Comparison of ENCODE assay signal across 9 cellular contexts in genomic region chr7:74253331-74253730, GRCh38. TPM values are rescaled to one million over a fixed set of nuclear protein-coding genes. Genes with fewer than 3 reads are reported as not detected.
DNase-seq lines count a peak whose midpoint lies in the region; ATAC-seq, FAIRE-seq and TF ChIP-seq lines count a peak whose summit lies in the region.
"Had no signal": no experiment of that assay in that cellular context is flagged by ENCODE, and none has a peak within 500 bp of the region (broad histone marks: within the 10 kb centered on the region; RNA-seq: fewer than 3 reads in every experiment).

No MANE protein-coding gene starts in this region.

- no peak for ATAC-seq in CD4-positive, CD25-positive, alpha-beta regulatory T cell (ENCODE audit: low read depth in 2 of 2)
- ATAC-seq in natural killer cell treated with Interleukin-12 subunit alpha and Interleukin-12 subunit beta and Interleukin-15 and Interleukin-18, amount 100 ng/mL, for 72 hours: no peak
- ATAC-seq in GM21717 (IDR thresholded peaks at IDR 0.05; ENCODE audit: unreplicated experiment): no peak

- no peak overlapping the region for H3K27ac ChIP-seq in CD4-positive, CD25-positive, alpha-beta regulatory T cell (ENCODE audit: insufficient read depth, low read length, poor library complexity, severe bottlenecking)

- H3K27me3 Mint-ChIP-seq in CD4-positive, CD25-positive, alpha-beta regulatory T cell: no peaks in the 10 kb centered on the region
- H3K27me3 Mint-ChIP-seq in natural killer cell treated with Interleukin-12 subunit alpha and Interleukin-12 subunit beta and Interleukin-15 and Interleukin-18, amount 100 ng/mL, for 72 hours: no peaks in the 10 kb centered on the region

- TF ChIP-seq CTCF in NB4 (IDR thresholded peaks at IDR 0.05; ENCODE audit: low read depth, low read length): no peak
- TF ChIP-seq CTCF in choroid plexus epithelial cell (conservative IDR thresholded peaks at IDR 0.05; ENCODE audit: low read depth, low read length): no peak
- TF ChIP-seq CTCF in GM10248 (IDR thresholded peaks at IDR 0.05; ENCODE audit: control extremely low read depth, extremely low read depth, low read depth, missing control alignments): no peak

- POLR2A ChIA-PET in GM10248 (lab: Yijun Ruan, JAX): interaction anchor here (0.6 to 0.7 kb wide), 2 partner anchors 60 to 143 kb away, joined by 3 to 5 read pairs; no protein-coding TSS in a partner anchor

- DNase-seq in CD4-positive, CD25-positive, alpha-beta regulatory T cell: no peak
- no peak for DNase-seq in NB4 (ENCODE audit: low read depth)
- no peak for DNase-seq in choroid plexus epithelial cell (ENCODE audit: low read depth)
- DNase-seq in natural killer cell treated with Interleukin-12 subunit alpha and Interleukin-12 subunit beta and Interleukin-15 and Interleukin-18, amount 100 ng/mL, for 72 hours (ENCODE audit: low spot score): no peak
- DNase-seq in H54 (ENCODE audit: insufficient read length, low spot score): no peak
- DNase-seq in urothelium cell line (ENCODE audit: low spot score): no peak
- no peak for DNase-seq in GM10248 (ENCODE audit: extremely low spot score)
- DNase-seq: NCI-H524 treated with DMSO at 0.1 percent for 48 hours had no signal

- H3K36me3 ChIP-seq in CD4-positive, CD25-positive, alpha-beta regulatory T cell (ENCODE audit: control insufficient read depth, insufficient read depth, low read length): peaks cover 27% of the 10 kb centered on the region

- peak overlapping the region in 2 of 3 donors; percentile 93 to 96 for H3K27ac Mint-ChIP-seq in CD4-positive, CD25-positive, alpha-beta regulatory T cell
- H3K27ac Mint-ChIP-seq in natural killer cell treated with Interleukin-12 subunit alpha and Interleukin-12 subunit beta and Interleukin-15 and Interleukin-18, amount 100 ng/mL, for 72 hours: peak overlapping the region; percentile 92 to 94

- H3K4me1 ChIP-seq in CD4-positive, CD25-positive, alpha-beta regulatory T cell (ENCODE audit: control insufficient read depth, insufficient read depth, low read length, poor library complexity, severe bottlenecking): peaks cover 24% of the 10 kb centered on the region

- CTCF ChIA-PET in GM10248 (lab: Yijun Ruan, JAX): interaction anchor here (1.1 to 3.0 kb wide), 7 partner anchors 10 to 148 kb away, joined by 3 to 14 read pairs (median 4); no protein-coding TSS in a partner anchor

- no peaks in the 10 kb centered on the region for H3K9me3 Mint-ChIP-seq in CD4-positive, CD25-positive, alpha-beta regulatory T cell
- H3K9me3 Mint-ChIP-seq in natural killer cell treated with Interleukin-12 subunit alpha and Interleukin-12 subunit beta and Interleukin-15 and Interleukin-18, amount 100 ng/mL, for 72 hours: no peaks in the 10 kb centered on the region

- FAIRE-seq in H54 (lab: Jason Lieb, UNC): no peak
- no peak for FAIRE-seq in urothelium cell line (lab: Jason Lieb, UNC)

- H3K4me3 ChIP-seq in CD4-positive, CD25-positive, alpha-beta regulatory T cell (ENCODE audit: low read depth, low read length): peak overlapping the region; percentile 85
- H3K4me3 ChIP-seq in NB4 (ENCODE audit: low read depth, low read length) (peak overlapping the region; percentile 94), choroid plexus epithelial cell (ENCODE audit: low read depth, low read length) (peak overlapping the region; percentile 99)

- TF ChIP-seq POLR2A in NB4 (IDR thresholded peaks at IDR 0.05; ENCODE audit: extremely low read depth, insufficient read length): no peak
- no peak for TF ChIP-seq POLR2A in H54 (IDR thresholded peaks at IDR 0.05; ENCODE audit: low read depth, low read length)

- H3K9me3 ChIP-seq in CD4-positive, CD25-positive, alpha-beta regulatory T cell (ENCODE audit: control insufficient read depth in 2 of 2, low read length in 2 of 2): no peaks in the 10 kb centered on the region

- H3K36me3 Mint-ChIP-seq in CD4-positive, CD25-positive, alpha-beta regulatory T cell: peaks cover 13% of the 10 kb centered on the region
- peaks cover 13% of the 10 kb centered on the region for H3K36me3 Mint-ChIP-seq in natural killer cell treated with Interleukin-12 subunit alpha and Interleukin-12 subunit beta and Interleukin-15 and Interleukin-18, amount 100 ng/mL, for 72 hours

- H3K4me3 Mint-ChIP-seq in CD4-positive, CD25-positive, alpha-beta regulatory T cell: peak overlapping the region; percentile 92 to 97 (median 96)
- H3K4me3 Mint-ChIP-seq in natural killer cell treated with Interleukin-12 subunit alpha and Interleukin-12 subunit beta and Interleukin-15 and Interleukin-18, amount 100 ng/mL, for 72 hours: peak overlapping the region; percentile 80

- no peaks in the 10 kb centered on the region for H3K27me3 ChIP-seq in CD4-positive, CD25-positive, alpha-beta regulatory T cell (ENCODE audit: control insufficient read depth, insufficient read depth, low read length)

- H3K4me1 Mint-ChIP-seq in CD4-positive, CD25-positive, alpha-beta regulatory T cell: peaks cover 0 to 43% (median 14%) of the 10 kb centered on the region in 4 donors
- peaks cover 15 to 31% of the 10 kb centered on the region in 2 donors for H3K4me1 Mint-ChIP-seq in natural killer cell treated with Interleukin-12 subunit alpha and Interleukin-12 subunit beta and Interleukin-15 and Interleukin-18, amount 100 ng/mL, for 72 hours (ENCODE audit: low read depth in 2 of 2)

RNA-seq across cellular contexts. Expression of gene RFC2, which starts 0.9 kb away (rescaled TPM):
- total RNA-seq in CD4-positive, CD25-positive, alpha-beta regulatory T cell: 15.8 TPM
- polyA plus RNA-seq in CD4-positive, CD25-positive, alpha-beta regulatory T cell: 10 to 100 TPM; 26.4 to 33.8 (median 27.5) TPM
- 10 to 100 TPM; 66.4 to 87.5 TPM for total RNA-seq in natural killer cell treated with Interleukin-12 subunit alpha and Interleukin-12 subunit beta and Interleukin-15 and Interleukin-18, amount 100 ng/mL, for 72 hours

RNA-seq across cellular contexts. Expression of gene CLIP2, which starts 35.9 kb away (rescaled TPM):
- 2.9 TPM for total RNA-seq in CD4-positive, CD25-positive, alpha-beta regulatory T cell
- under 1 TPM; 0.09 to 0.38 (median 0.21) TPM for polyA plus RNA-seq in CD4-positive, CD25-positive, alpha-beta regulatory T cell
- total RNA-seq in natural killer cell treated with Interleukin-12 subunit alpha and Interleukin-12 subunit beta and Interleukin-15 and Interleukin-18, amount 100 ng/mL, for 72 hours: 10 to 100 TPM; 12.2 to 17.0 TPM

RNA-seq across cellular contexts. Expression of gene LAT2, which starts 43.5 kb away (rescaled TPM):
- 3.9 TPM for total RNA-seq in CD4-positive, CD25-positive, alpha-beta regulatory T cell
- polyA plus RNA-seq in CD4-positive, CD25-positive, alpha-beta regulatory T cell: 1 to 10 TPM; 2.2 to 6.3 (median 3.1) TPM
- total RNA-seq in natural killer cell treated with Interleukin-12 subunit alpha and Interleukin-12 subunit beta and Interleukin-15 and Interleukin-18, amount 100 ng/mL, for 72 hours: 100 to 1,000 TPM in 1 of 2 donors, 10 to 100 TPM in 1; 78.0 to 161 TPM

Comparison
In these comparisons a context has a peak if more than half of its experiments do, and no peak if none do; other contexts are left out.
1. RNA of gene LAT2, which starts 43.5 kb away (total RNA-seq): 78.0 to 161 TPM in natural killer cell treated with Interleukin-12 subunit alpha and Interleukin-12 subunit beta and Interleukin-15 and Interleukin-18, amount 100 ng/mL, for 72 hours; 3.9 TPM in CD4-positive, CD25-positive, alpha-beta regulatory T cell (single experiment); every median in the first group is over 10 times any median in the second.
2. Peak in every context shown above with its lines, with median percentiles within 50 percentile points of each other: H3K4me3 ChIP-seq.